ENCODE assay signal across 26 cellular contexts in the genomic region with DNA sequence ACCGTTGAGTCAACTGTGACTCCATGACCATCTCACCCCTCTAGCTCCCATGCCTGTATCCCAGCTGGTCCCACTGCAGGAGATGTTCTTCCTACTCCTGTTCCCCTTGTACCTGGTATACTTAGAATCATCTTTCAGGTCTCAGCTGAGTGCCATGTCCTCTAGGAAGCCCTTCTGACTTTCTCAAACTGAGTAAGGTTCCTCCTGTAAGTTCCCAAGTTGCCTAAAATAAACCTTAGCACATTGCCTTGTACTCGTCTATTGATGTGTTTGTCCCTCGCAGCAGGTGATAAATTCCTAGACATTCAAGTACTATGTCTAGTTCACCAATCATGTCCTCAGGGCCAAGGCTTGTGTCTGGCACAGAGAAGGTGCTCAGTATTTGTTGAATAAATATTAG.
"Had no signal": no experiment of that assay in that cellular context is flagged by ENCODE, and none has a peak within 500 bp of the region (broad histone marks: within the 10 kb centered on the region; RNA-seq: fewer than 3 reads in every experiment).

No MANE protein-coding gene starts in this region.

- H3K4me1 Mint-ChIP-seq: central memory CD8-positive, alpha-beta T cell; naive B cell; nephron; stimulated activated effector memory CD8-positive, alpha-beta T cell treated with anti-CD3 and anti-CD28 coated beads, Interleukin-12 subunit alpha, Interleukin-12 subunit beta, amount 100 ng/mL, for 72 hours had no signal

- H3K9me3 Mint-ChIP-seq: central memory CD8-positive, alpha-beta T cell; naive B cell; nephron; stimulated activated effector memory CD8-positive, alpha-beta T cell treated with anti-CD3 and anti-CD28 coated beads, Interleukin-12 subunit alpha, Interleukin-12 subunit beta, amount 100 ng/mL, for 72 hours; type B pancreatic cell had no signal

- H3K4me3 ChIP-seq: esophagus muscularis mucosa, gastroesophageal sphincter, left lung, lung, prostate gland, sigmoid colon, suprapubic skin, thyroid gland, uterus had no signal

- H3K4me1 ChIP-seq: esophagus muscularis mucosa, gastroesophageal sphincter, parathyroid adenoma, prostate gland, sigmoid colon, suprapubic skin, thyroid gland, uterus had no signal

- H3K27ac ChIP-seq: epithelial cell of prostate, esophagus muscularis mucosa, gastroesophageal sphincter, parathyroid adenoma, prostate gland, sigmoid colon, suprapubic skin, thyroid gland, uterus had no signal

- H3K27ac Mint-ChIP-seq: naive B cell; nephron; stimulated activated effector memory CD8-positive, alpha-beta T cell treated with anti-CD3 and anti-CD28 coated beads, Interleukin-12 subunit alpha, Interleukin-12 subunit beta, amount 100 ng/mL, for 72 hours; type B pancreatic cell had no signal

- ATAC-seq: gastroesophageal sphincter; stimulated activated effector memory CD8-positive, alpha-beta T cell treated with anti-CD3 and anti-CD28 coated beads, Interleukin-12 subunit alpha, Interleukin-12 subunit beta, amount 100 ng/mL, for 72 hours; stimulated activated naive CD8-positive, alpha-beta T cell treated with anti-CD3 and anti-CD28 coated beads, Interleukin-15, Interleukin-2, amounts not matched to agents 100 U/mL and 50 U/mL, for 24 hours had no signal

- H3K9me3 ChIP-seq: esophagus muscularis mucosa, gastroesophageal sphincter, left lung, prostate gland, sigmoid colon, suprapubic skin, thyroid gland, uterus had no signal

- H3K4me3 Mint-ChIP-seq: central memory CD8-positive, alpha-beta T cell; naive B cell; nephron; stimulated activated effector memory CD8-positive, alpha-beta T cell treated with anti-CD3 and anti-CD28 coated beads, Interleukin-12 subunit alpha, Interleukin-12 subunit beta, amount 100 ng/mL, for 72 hours; type B pancreatic cell had no signal

- DNase-seq: cortex of kidney; effector memory CD4-positive, alpha-beta T cell; hippocampal formation; left lung; mesendoderm; naive B cell; retina; sigmoid colon; small intestine; stimulated activated CD4-positive, alpha-beta T cell treated with anti-CD3 and anti-CD28 coated beads, Interleukin-12 subunit alpha, Interleukin-12 subunit beta, amount 100 ng/mL, for 4 hours; stimulated activated CD4-positive, alpha-beta T cell treated with anti-CD3 and anti-CD28 coated beads, Interleukin-2, amount 100 ng/mL, for 48 hours; stimulated activated CD8-positive, alpha-beta memory T cell treated with anti-CD3 and anti-CD28 coated beads, Interleukin-4, amount 100 ng/mL, for 48 hours; stimulated activated naive CD8-positive, alpha-beta T cell treated with anti-CD3 and anti-CD28 coated beads, Interleukin-15, Interleukin-2, amounts not matched to agents 100 U/mL and 50 U/mL, for 24 hours; thyroid gland; uterus had no signal

- H3K36me3 ChIP-seq: esophagus muscularis mucosa, gastroesophageal sphincter, left lung, prostate gland, sigmoid colon, suprapubic skin, thyroid gland, uterus had no signal

- H3K27me3 ChIP-seq: esophagus muscularis mucosa, gastroesophageal sphincter, left lung, sigmoid colon, suprapubic skin, thyroid gland, uterus had no signal

- H3K36me3 Mint-ChIP-seq: naive B cell; stimulated activated effector memory CD8-positive, alpha-beta T cell treated with anti-CD3 and anti-CD28 coated beads, Interleukin-12 subunit alpha, Interleukin-12 subunit beta, amount 100 ng/mL, for 72 hours; type B pancreatic cell had no signal
